ENCODE assay signal across 10 cellular contexts in the genomic region with DNA sequence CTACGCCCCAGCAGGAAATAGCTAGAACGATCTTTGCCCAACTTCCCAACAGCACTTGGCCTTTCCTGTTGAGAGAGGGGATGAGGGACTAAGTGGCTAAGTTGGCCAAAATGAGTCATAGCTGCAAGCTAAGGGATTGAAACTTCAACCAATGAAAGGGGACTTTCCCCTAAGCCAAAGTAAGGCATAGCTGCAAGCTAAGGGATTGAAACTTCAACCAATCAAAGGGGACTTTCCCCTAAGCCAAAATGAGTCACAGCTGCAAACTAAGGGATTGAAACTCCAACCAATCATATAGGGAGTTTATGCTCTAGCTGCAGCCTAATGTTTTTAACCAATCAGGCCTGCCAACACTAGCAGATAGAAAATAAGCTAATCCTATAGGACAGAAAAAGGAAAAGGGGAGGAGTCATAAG.
DNase-seq lines count a peak whose midpoint lies in the region; ATAC-seq and TF ChIP-seq lines count a peak whose summit lies in the region.
"Had no signal": no experiment of that assay in that cellular context is flagged by ENCODE, and none has a peak within 500 bp of the region (broad histone marks: within the 10 kb centered on the region; RNA-seq: fewer than 3 reads in every experiment).

No MANE protein-coding gene starts in this region.

- H3K4me3 ChIP-seq in psoas muscle, result no peak overlapping the region

- H3K27me3 ChIP-seq in psoas muscle (ENCODE audit: insufficient read depth in 3 of 3, low read length in 2 of 3), result no peaks in the 10 kb centered on the region

- H3K27ac Mint-ChIP-seq in type B pancreatic cell, result no peak overlapping the region

- 73 to 88% (median 79%) methylated on average over 2 of the region's 2 CpGs for WGBS in psoas muscle, 3 donors

- no peaks in the 10 kb centered on the region for H3K4me1 ChIP-seq in psoas muscle

- H3K36me3 Mint-ChIP-seq in type B pancreatic cell, result no peaks in the 10 kb centered on the region

- TF ChIP-seq CTCF in psoas muscle (IDR thresholded peaks at IDR 0.05) (no peak), type B pancreatic cell (conservative IDR thresholded peaks at IDR 0.05) (no peak)

- H3K4me3 Mint-ChIP-seq in type B pancreatic cell, result no peak overlapping the region
- H3K4me3 Mint-ChIP-seq: CD8-positive, alpha-beta memory T cell had no signal

- H3K27me3 Mint-ChIP-seq in type B pancreatic cell, result no peaks in the 10 kb centered on the region
- H3K27me3 Mint-ChIP-seq: CD8-positive, alpha-beta memory T cell had no signal

- ATAC-seq in GM18870 (IDR thresholded peaks at IDR 0.05; ENCODE audit: unreplicated experiment), result peak; percentile 95
- ATAC-seq in GM21723 (IDR thresholded peaks at IDR 0.05; ENCODE audit: unreplicated experiment), result peak; percentile 71
- peak; percentile 94 for ATAC-seq in HG03442 (IDR thresholded peaks at IDR 0.05; ENCODE audit: unreplicated experiment)
- no peak for ATAC-seq in psoas muscle
- ATAC-seq: Panc1 had no signal

- peak; percentile 43 for DNase-seq in kidney tubule cell (ENCODE audit: low spot score)
- no peak for DNase-seq in psoas muscle
- no peak for DNase-seq in type B pancreatic cell (ENCODE audit: extremely low spot score, unreplicated experiment)
- no peak for DNase-seq in NCI-H748 (lab: John Stamatoyannopoulos, UW; ENCODE audit: unreplicated experiment)
- DNase-seq: CD8-positive, alpha-beta memory T cell; foreskin fibroblast had no signal

- no peaks in the 10 kb centered on the region for H3K9me3 Mint-ChIP-seq in type B pancreatic cell

- H3K9me3 ChIP-seq in psoas muscle, result no peaks in the 10 kb centered on the region

- H3K27ac ChIP-seq in psoas muscle, result no peak overlapping the region

- intact Hi-C loops in psoas muscle (cut with DNase I), result no loop called here

- no peaks in the 10 kb centered on the region for H3K4me1 Mint-ChIP-seq in type B pancreatic cell (ENCODE audit: unreplicated experiment)

- no peaks in the 10 kb centered on the region for H3K36me3 ChIP-seq in psoas muscle (ENCODE audit: insufficient read depth in 1 of 2, low read depth in 1 of 2)

Comparison
In these comparisons a context has a peak if more than half of its experiments do, and no peak if none do; other contexts are left out.
1. ATAC-seq: peak in GM18870 (single experiment), GM21723 (single experiment) and HG03442 (single experiment); none in psoas muscle (0 of 4).